ENCODE assay signal across 26 cellular contexts in the genomic region with DNA sequence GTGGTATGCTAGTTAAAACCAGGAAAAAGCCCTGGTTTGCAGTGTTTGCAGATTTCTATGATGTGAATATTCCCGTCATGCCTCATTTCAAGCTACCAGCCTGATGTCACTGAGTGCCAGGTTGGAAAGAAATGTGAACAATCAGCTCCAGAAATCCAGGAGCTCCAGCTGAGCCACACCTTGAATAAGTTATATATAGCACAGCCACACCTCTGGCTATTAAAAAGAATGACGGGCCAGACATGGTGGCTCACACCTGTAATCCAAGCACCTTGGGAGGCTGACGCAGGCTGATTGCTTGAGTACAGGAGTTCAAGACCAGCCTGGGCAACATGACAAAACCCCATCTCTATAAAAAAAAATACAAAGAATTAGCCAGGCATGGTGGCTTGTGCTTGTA. TPM values are rescaled to one million over a fixed set of nuclear protein-coding genes. Genes with fewer than 3 reads are reported as not detected.
DNase-seq lines count a peak whose midpoint lies in the region; ATAC-seq and TF ChIP-seq lines count a peak whose summit lies in the region.
"Had no signal": no experiment of that assay in that cellular context is flagged by ENCODE, and none has a peak within 500 bp of the region (broad histone marks: within the 10 kb centered on the region; RNA-seq: fewer than 3 reads in every experiment).

No MANE protein-coding gene starts in this region.

- no peaks in the 10 kb centered on the region for H3K36me3 ChIP-seq in heart right ventricle
- H3K36me3 ChIP-seq in transverse colon, result no peaks in the 10 kb centered on the region
- H3K36me3 ChIP-seq in osteoblast (ENCODE audit: insufficient read depth, low read length), result no peaks in the 10 kb centered on the region
- H3K36me3 ChIP-seq in left lung, result no peaks in the 10 kb centered on the region
- H3K36me3 ChIP-seq: BLaER1 treated with 17β-estradiol and CSF1 and Interleukin-3, amounts not matched to agents 10 nM and 100 nM; HAP-1; suprapubic skin had no signal

- no peak for TF ChIP-seq EP300 in transverse colon (IDR thresholded peaks at IDR 0.05; ENCODE audit: low read depth)

- no peaks in the 10 kb centered on the region for H4K20me1 ChIP-seq in osteoblast (ENCODE audit: insufficient read depth, low read length)
- H4K20me1 ChIP-seq: BLaER1 treated with 17β-estradiol and CSF1 and Interleukin-3, amounts not matched to agents 10 nM and 100 nM had no signal

- H3K9me3 ChIP-seq in heart right ventricle (no peaks in the 10 kb centered on the region), transverse colon (no peaks in the 10 kb centered on the region), osteoblast (ENCODE audit: low read depth, low read length) (no peaks in the 10 kb centered on the region), left lung (no peaks in the 10 kb centered on the region)
- H3K9me3 ChIP-seq: BLaER1 treated with 17β-estradiol and CSF1 and Interleukin-3, amounts not matched to agents 10 nM and 100 nM; HAP-1; suprapubic skin had no signal

- no peak overlapping the region for H3K4me2 ChIP-seq in osteoblast (ENCODE audit: insufficient read depth, low read length)

- H3K4me3 ChIP-seq in heart right ventricle (no peak overlapping the region), epithelial cell of esophagus (ENCODE audit: low read length) (no peak overlapping the region), transverse colon (no peak overlapping the region), osteoblast (ENCODE audit: insufficient read depth, low read length) (no peak overlapping the region), left lung (no peak overlapping the region)
- H3K4me3 ChIP-seq: BLaER1 treated with 17β-estradiol and CSF1 and Interleukin-3, amounts not matched to agents 10 nM and 100 nM; HAP-1; suprapubic skin had no signal

- intact Hi-C loops in Right ventricle myocardium inferior (cut with DNase I), result no loop called here
- intact Hi-C loops in heart right ventricle (cut with DNase I), result no loop called here
- intact Hi-C loops in transverse colon (cut with DNase I; ENCODE audit: low total_unique reads), result no loop called here
- intact Hi-C loops in left lung (cut with DNase I), result no loop called here

- ATAC-seq in Right ventricle myocardium inferior (no peak), heart right ventricle (no peak), left lung (no peak)
- ATAC-seq: activated T-cell treated with anti-CD3 and anti-CD28 coated beads, Interleukin-2, amount 50 U/mL, for 72 hours; HepG2; Panc1; right cardiac atrium had no signal

- no peak overlapping the region for H2AFZ ChIP-seq in osteoblast (ENCODE audit: low read length)

- TF ChIP-seq CTCF in heart right ventricle (IDR thresholded peaks at IDR 0.05) (no peak), epithelial cell of esophagus (IDR thresholded peaks at IDR 0.05; ENCODE audit: insufficient read depth, low read depth, low read length, missing control alignments) (no peak), transverse colon (IDR thresholded peaks at IDR 0.05) (no peak), osteoblast (IDR thresholded peaks at IDR 0.05; ENCODE audit: extremely low read depth, low read depth, low read length) (no peak), left lung (IDR thresholded peaks at IDR 0.05) (no peak)

- 73 to 75% methylated on average over 3 of the region's 3 CpGs for WGBS in heart right ventricle, 2 donors
- 50% methylated on average over 3 of the region's 3 CpGs; no CpG with 5 or more reads in 1 of the 2 donors for WGBS in transverse colon (ENCODE audit: low coverage in 1 of 2), 2 donors

- peak; percentile 44 for TF ChIP-seq POLR2A in transverse colon (IDR thresholded peaks at IDR 0.05)

- in situ Hi-C loops in transverse colon (cut with MboI; ENCODE audit: low pct_ligation_motif_present in 1 of 4, low pct_unique_long_range_greater_than_20kb in 1 of 4, low sequenced_read_pairs in 3 of 4), result no loop called here

- peaks cover 0 to 62% (median 55%) of the 10 kb centered on the region in 7 donors for H3K27me3 ChIP-seq in heart right ventricle
- H3K27me3 ChIP-seq in transverse colon, result peaks cover 9% of the 10 kb centered on the region
- H3K27me3 ChIP-seq in osteoblast (ENCODE audit: insufficient read depth, low read length), result peaks cover 3% of the 10 kb centered on the region
- peaks cover 0 to 55% of the 10 kb centered on the region in 2 donors for H3K27me3 ChIP-seq in left lung
- H3K27me3 ChIP-seq: BLaER1 treated with 17β-estradiol and CSF1 and Interleukin-3, amounts not matched to agents 10 nM and 100 nM had no signal

- H3K4me1 ChIP-seq in heart right ventricle (peaks cover 0 to 5% (median 0%) of the 10 kb centered on the region in 9 donors), transverse colon (peaks cover 6 to 33% (median 16%) of the 10 kb centered on the region in 4 donors), osteoblast (ENCODE audit: insufficient read depth, low read length) (peaks cover 22% of the 10 kb centered on the region), left lung (no peaks in the 10 kb centered on the region)
- H3K4me1 ChIP-seq: suprapubic skin had no signal

- DNase-seq in Right ventricle myocardium inferior (ENCODE audit: missing footprints) (peak; percentile 25), heart right ventricle (no peak), NCI-H345 (lab: John Stamatoyannopoulos, UW) (peak; percentile 43), epithelial cell of esophagus (ENCODE audit: low read depth) (peak; percentile 54), transverse colon (peak; percentile 68), osteoblast (ENCODE audit: insufficient read length, low spot score, missing footprints) (no peak), left lung (no peak), SIG-M5 (lab: John Stamatoyannopoulos, UW) (no peak)
- DNase-seq: activated CD4-positive, alpha-beta T cell treated with anti-CD3 and anti-CD28 coated beads for 4 hours; activated naive CD4-positive, alpha-beta T cell treated with Interleukin-2 at 50 U/mL for 16 hours; activated T-cell treated with anti-CD3 and anti-CD28 coated beads, Interleukin-2, amount 50 U/mL, for 72 hours; central memory CD4-positive, alpha-beta T cell; dermis blood vessel endothelial cell; DMS153; NCI-H1694; NCI-H2171; NCI-H510A treated with DMSO at 0.1 percent for 48 hours; right cardiac atrium; stimulated activated CD4-positive, alpha-beta T cell treated with anti-CD3 and anti-CD28 coated beads, Interleukin-1b, Interleukin-23, amount 100 ng/mL, for 48 hours; stimulated activated naive CD4-positive, alpha-beta T cell treated with Interleukin-2 at 50 U/mL for 16 hours had no signal

- H3K27ac ChIP-seq in heart right ventricle (no peak overlapping the region), transverse colon (peak overlapping the region; percentile 84 to 88 (median 86)), osteoblast (ENCODE audit: low read depth, low read length) (no peak overlapping the region), left lung (no peak overlapping the region)
- H3K27ac ChIP-seq: suprapubic skin, VCaP had no signal

- no peaks in the 10 kb centered on the region for H3K79me2 ChIP-seq in osteoblast (ENCODE audit: insufficient read depth, low read length)

RNA-seq across cellular contexts. Expression of gene SLF2, which starts 18.7 kb away (rescaled TPM):
- 17.0 TPM for total RNA-seq in Right ventricle myocardium inferior
- 10 to 100 TPM; 15.8 to 23.6 (median 18.7) TPM for total RNA-seq in heart right ventricle
- 10 to 100 TPM in 1 of 2 donors, 1 to 10 TPM in 1; 4.8 to 17.3 TPM for polyA plus RNA-seq in heart right ventricle
- 10 to 100 TPM; 25.4 to 55.1 (median 33.1) TPM for total RNA-seq in transverse colon
- total RNA-seq in osteoblast, result 39.1 and 43.0 TPM in 2 replicates
- 10 to 100 TPM; 26.4 to 35.6 TPM for total RNA-seq in left lung

Comparison
In these comparisons a context has a peak if more than half of its experiments do, and no peak if none do; other contexts are left out.
1. DNase-seq: peak in Right ventricle myocardium inferior (single experiment), NCI-H345 (single experiment), epithelial cell of esophagus (single experiment) and transverse colon (single experiment); none in heart right ventricle (0 of 2), osteoblast (single experiment), left lung (0 of 2) and SIG-M5 (single experiment).
2. H3K27ac ChIP-seq: peak in transverse colon (4 of 4); none in heart right ventricle (0 of 10), osteoblast (single experiment) and left lung (0 of 2).